ENCODE assay signal across 24 cellular contexts in genomic region chr2:226208726-226209125, GRCh38.
A peak's percentile ranks its signal among the peaks of the same experiment; 100 is the strongest.
DNase-seq lines count a peak whose midpoint lies in the region; ATAC-seq, FAIRE-seq and TF ChIP-seq lines count a peak whose summit lies in the region.
"Had no signal": no experiment of that assay in that cellular context is flagged by ENCODE, and none has a peak within 500 bp of the region (broad histone marks: within the 10 kb centered on the region; RNA-seq: fewer than 3 reads in every experiment).

No MANE protein-coding gene starts in this region.

- peak overlapping the region; percentile 21; the same call in 1 of the 2 replicates for H3K14ac ChIP-seq in IMR-90 (replicated peaks; ENCODE audit: low read depth, low read length)

- H2AK9ac ChIP-seq in IMR-90 (replicated peaks; ENCODE audit: low read depth, low read length, poor library complexity): no peak overlapping the region

- H3F3A ChIP-seq in smooth muscle cell (ENCODE audit: low read depth): no peaks in the 10 kb centered on the region

- H3K79me1 ChIP-seq in IMR-90 (ENCODE audit: low read depth in 1 of 2, low read length in 2 of 2): peaks cover 3 to 4% of the 10 kb centered on the region in 2 experiments; a peak in 1 of 4 replicates

- no peaks in the 10 kb centered on the region for H3K9me3 ChIP-seq in IMR-90 (ENCODE audit: control insufficient read depth, insufficient read depth, low read length)
- no peaks in the 10 kb centered on the region for H3K9me3 ChIP-seq in astrocyte (ENCODE audit: insufficient read depth, low read depth, low read length)
- no peaks in the 10 kb centered on the region for H3K9me3 ChIP-seq in smooth muscle cell (replicated peaks; ENCODE audit: low read depth)
- no peaks in the 10 kb centered on the region for H3K9me3 ChIP-seq in ascending aorta
- H3K9me3 ChIP-seq: Peyer's patch, SJCRH30, transverse colon had no signal

- no CpG with 5 or more reads among the region's 2 CpGs for WGBS in IMR-90 (ENCODE audit: extremely low coverage in 2 of 2, insufficient read length in 1 of 2), 2 experiments
- WGBS in smooth muscle cell (ENCODE audit: low lambda C conversion rate): 24% methylated on average over 2 of the region's 2 CpGs

- H3K36me3 Mint-ChIP-seq in astrocyte (ENCODE audit: low read depth, unreplicated experiment): no peaks in the 10 kb centered on the region
- no peaks in the 10 kb centered on the region for H3K36me3 Mint-ChIP-seq in stimulated activated memory B cell treated with anti-CD40 and anti-IgM and Interleukin-4, amounts not matched to agents 10 μg/mL and 1 μg/mL and 100 μg/mL, for 72 hours
- H3K36me3 Mint-ChIP-seq: memory B cell had no signal

- peaks cover 9% of the 10 kb centered on the region for H3K4me1 Mint-ChIP-seq in astrocyte (ENCODE audit: low read depth, unreplicated experiment)
- H3K4me1 Mint-ChIP-seq in stimulated activated memory B cell treated with anti-CD40 and anti-IgM and Interleukin-4, amounts not matched to agents 10 μg/mL and 1 μg/mL and 100 μg/mL, for 72 hours: no peaks in the 10 kb centered on the region
- H3K4me1 Mint-ChIP-seq: activated CD4-positive, alpha-beta T cell treated with anti-CD3 and anti-CD28 coated beads, Interleukin-2, amount 10 ng/mL, durations not matched to agents 24 days and 14 days; memory B cell; stimulated activated naive CD8-positive, alpha-beta T cell treated with anti-CD3 and anti-CD28 coated beads, Interleukin-15, amount 100 ng/mL, for 72 hours; T-helper 17 cell had no signal

- TF ChIP-seq CTCF in IMR-90 (conservative IDR thresholded peaks at IDR 0.05; ENCODE audit: low read depth, low read length): no peak
- TF ChIP-seq CTCF in astrocyte (IDR thresholded peaks at IDR 0.05; ENCODE audit: insufficient read depth, low read depth, low read length): no peak
- TF ChIP-seq CTCF in fibroblast of pulmonary artery (IDR thresholded peaks at IDR 0.05; ENCODE audit: low read length, missing control alignments): no peak
- TF ChIP-seq CTCF in smooth muscle cell (IDR thresholded peaks at IDR 0.05; ENCODE audit: borderline replicate concordance, insufficient read depth, poor library complexity, severe bottlenecking): no peak
- TF ChIP-seq CTCF in ascending aorta (IDR thresholded peaks at IDR 0.05): no peak

- no TSS peak for BruUV-seq in IMR-90 (replicated peaks; lab: Mats Ljungman, UMichigan)

- H3K4me2 ChIP-seq in IMR-90 (ENCODE audit: low read depth, low read length) (peak overlapping the region; percentile 29; the same call in 1 of the 2 replicates), astrocyte (ENCODE audit: low read length) (no peak overlapping the region), smooth muscle cell (no peak overlapping the region)

- peak overlapping the region; percentile 63; the same call in 1 of the 2 replicates for H3K4ac ChIP-seq in IMR-90 (ENCODE audit: low read depth, low read length)

- CTCF ChIA-PET in IMR-90 (lab: Yijun Ruan, JAX): no interaction called here

- no peaks in the 10 kb centered on the region for H3K9me3 Mint-ChIP-seq in astrocyte (ENCODE audit: unreplicated experiment)
- no peaks in the 10 kb centered on the region for H3K9me3 Mint-ChIP-seq in stimulated activated memory B cell treated with anti-CD40 and anti-IgM and Interleukin-4, amounts not matched to agents 10 μg/mL and 1 μg/mL and 100 μg/mL, for 72 hours
- H3K9me3 Mint-ChIP-seq: activated CD4-positive, alpha-beta T cell treated with anti-CD3 and anti-CD28 coated beads, Interleukin-2, amount 10 ng/mL, durations not matched to agents 24 days and 14 days; memory B cell; stimulated activated naive CD8-positive, alpha-beta T cell treated with anti-CD3 and anti-CD28 coated beads, Interleukin-15, amount 100 ng/mL, for 72 hours had no signal

- H3K4me3 ChIP-seq in IMR-90 (ENCODE audit: insufficient read depth, low read depth, low read length) (no peak overlapping the region), astrocyte (ENCODE audit: insufficient read depth, low read depth, low read length) (no peak overlapping the region), fibroblast of pulmonary artery (replicated peaks; ENCODE audit: low read depth, low read length) (no peak overlapping the region), smooth muscle cell (no peak overlapping the region), ascending aorta (no peak overlapping the region)
- H3K4me3 ChIP-seq: Peyer's patch, SJCRH30, transverse colon had no signal

- no peaks in the 10 kb centered on the region for H3K9me1 ChIP-seq in IMR-90 (ENCODE audit: insufficient read depth, low read length)

- H4K5ac ChIP-seq in IMR-90 (ENCODE audit: low read depth, low read length): peak overlapping the region; percentile 95; the same call in 1 of the 2 replicates

- peak overlapping the region; percentile 35; the same call in 1 of the 3 replicates for H2BK15ac ChIP-seq in IMR-90 (ENCODE audit: low read depth, low read length)

- intact Hi-C loops in IMR-90 (cut with micrococcal nuclease): no loop called here
- intact Hi-C loops in ascending aorta (cut with DNase I): no loop called here

- in situ Hi-C loops in IMR-90 (cut with MboI; ENCODE audit: low sequenced_read_pairs): no loop called here

- no peak for TF ChIP-seq POLR2A in IMR-90 (IDR thresholded peaks at IDR 0.05; ENCODE audit: low read depth, low read length)

- H3K27me3 ChIP-seq in IMR-90 (ENCODE audit: control insufficient read depth, insufficient read depth, low read length) (no peaks in the 10 kb centered on the region), astrocyte (ENCODE audit: insufficient read depth, low read length) (no peaks in the 10 kb centered on the region), smooth muscle cell (ENCODE audit: low read depth) (no peaks in the 10 kb centered on the region), ascending aorta (no peaks in the 10 kb centered on the region)
- H3K27me3 ChIP-seq: Peyer's patch, SJCRH30, transverse colon had no signal

- no peak overlapping the region for H3K23ac ChIP-seq in IMR-90 (ENCODE audit: low read depth, low read length)

- DNase-seq in IMR-90 (peak; percentile 68), astrocyte (ENCODE audit: low read depth) (peak; percentile 45), fibroblast of pulmonary artery (ENCODE audit: low read depth) (peak; percentile 79), smooth muscle cell (lab: John Stamatoyannopoulos, UW; ENCODE audit: unreplicated experiment) (no peak), DMS53 treated with DMSO at 0.1 percent for 48 hours (lab: John Stamatoyannopoulos, UW; ENCODE audit: unreplicated experiment) (no peak), ascending aorta (ENCODE audit: low spot score in 2 of 2) (no peak)
- DNase-seq: activated CD4-positive, alpha-beta T cell treated with anti-CD3 and anti-CD28 coated beads, Interleukin-2, amount 10 ng/mL, durations not matched to agents 24 days and 14 days; DMS53; left cardiac atrium; NCI-H1417; NCI-H510A treated with DMSO at 0.1 percent for 48 hours; occipital lobe; Peyer's patch; SJCRH30; stimulated activated CD4-positive, alpha-beta T cell treated with anti-CD3 and anti-CD28 coated beads, Interleukin-12 subunit alpha, Interleukin-12 subunit beta, amount 100 ng/mL, for 4 hours; stimulated activated CD4-positive, alpha-beta T cell treated with anti-CD3 and anti-CD28 coated beads, Interleukin-4, amount 100 ng/mL, for 4 hours; stimulated activated naive CD8-positive, alpha-beta T cell treated with anti-CD3 and anti-CD28 coated beads, Interleukin-15, amount 100 ng/mL, for 72 hours; T-helper 17 cell; transverse colon had no signal

- H2AK5ac ChIP-seq in IMR-90 (ENCODE audit: low read depth, low read length): no peak overlapping the region

- H2BK5ac ChIP-seq in IMR-90 (ENCODE audit: low read depth, low read length, poor library complexity, severe bottlenecking): peak overlapping the region; percentile 81

- TF ChIP-seq RAD21 in IMR-90 (IDR thresholded peaks at IDR 0.05; ENCODE audit: low read length): no peak

- H3K79me2 ChIP-seq in astrocyte (ENCODE audit: insufficient read depth, low read length) (no peaks in the 10 kb centered on the region), smooth muscle cell (ENCODE audit: low read depth) (no peaks in the 10 kb centered on the region)

- peak overlapping the region in 1 of 2 experiments; percentile 74; a peak in 2 of 4 replicates for H4K8ac ChIP-seq in IMR-90 (ENCODE audit: low read depth in 2 of 2, low read length in 2 of 2)

- peak overlapping the region; percentile 35 for H2AFZ ChIP-seq in IMR-90 (replicated peaks; ENCODE audit: low read length, poor library complexity)
- peak overlapping the region; percentile 36 for H2AFZ ChIP-seq in astrocyte (ENCODE audit: low read depth, low read length)
- peak overlapping the region; percentile 78 for H2AFZ ChIP-seq in smooth muscle cell (ENCODE audit: low read depth)

- peak overlapping the region; percentile 70 for H2BK120ac ChIP-seq in IMR-90 (ENCODE audit: low read depth, low read length)

- no peak for FAIRE-seq in astrocyte (lab: Jason Lieb, UNC)
- FAIRE-seq: endothelial cell of umbilical vein had no signal

- H3K36me3 ChIP-seq in IMR-90 (ENCODE audit: control insufficient read depth, insufficient read depth, low read length) (no peaks in the 10 kb centered on the region), astrocyte (ENCODE audit: insufficient read depth, low read length) (no peaks in the 10 kb centered on the region), smooth muscle cell (ENCODE audit: low read depth) (no peaks in the 10 kb centered on the region), ascending aorta (no peaks in the 10 kb centered on the region)
- H3K36me3 ChIP-seq: Peyer's patch, SJCRH30, transverse colon had no signal

- dilution Hi-C loops in IMR-90 (cut with HindIII; ENCODE audit: low sequenced_read_pairs, unreplicated experiment): no loop called here

- H3K18ac ChIP-seq in IMR-90 (ENCODE audit: low read depth, low read length): peak overlapping the region; percentile 95

- no peak overlapping the region; the same call in 1 of the 2 replicates for H3K56ac ChIP-seq in IMR-90 (ENCODE audit: extremely low read depth, insufficient read depth, low read length)

- H3K27me3 Mint-ChIP-seq in astrocyte (ENCODE audit: low read depth, unreplicated experiment): no peaks in the 10 kb centered on the region
- peaks cover 11% of the 10 kb centered on the region for H3K27me3 Mint-ChIP-seq in stimulated activated memory B cell treated with anti-CD40 and anti-IgM and Interleukin-4, amounts not matched to agents 10 μg/mL and 1 μg/mL and 100 μg/mL, for 72 hours
- H3K27me3 Mint-ChIP-seq: memory B cell; stimulated activated naive CD8-positive, alpha-beta T cell treated with anti-CD3 and anti-CD28 coated beads, Interleukin-15, amount 100 ng/mL, for 72 hours had no signal

- H3K4me1 ChIP-seq in IMR-90 (ENCODE audit: control insufficient read depth, insufficient read depth, low read length) (peaks cover 11% of the 10 kb centered on the region), astrocyte (ENCODE audit: insufficient read depth, low read length) (peaks cover 7% of the 10 kb centered on the region), smooth muscle cell (ENCODE audit: low read depth) (no peaks in the 10 kb centered on the region), ascending aorta (no peaks in the 10 kb centered on the region)
- H3K4me1 ChIP-seq: Peyer's patch had no signal

- peak overlapping the region; percentile 44 for H2BK20ac ChIP-seq in IMR-90 (ENCODE audit: low read depth, low read length)

- no peak overlapping the region for H3K27ac ChIP-seq in IMR-90 (ENCODE audit: insufficient read depth, low read length)
- no peak overlapping the region for H3K27ac ChIP-seq in astrocyte (ENCODE audit: low read depth, low read length)
- no peak overlapping the region for H3K27ac ChIP-seq in smooth muscle cell (ENCODE audit: low read depth)
- no peak overlapping the region for H3K27ac ChIP-seq in ascending aorta
- H3K27ac ChIP-seq: Peyer's patch, SJCRH30, transverse colon, VCaP had no signal

- peak; percentile 96 for ATAC-seq in IMR-90 (ENCODE audit: low read depth)
- ATAC-seq in HG02623 (IDR thresholded peaks at IDR 0.05; ENCODE audit: unreplicated experiment): no peak
- no peak for ATAC-seq in stimulated activated memory B cell treated with anti-CD40 and anti-IgM and Interleukin-4, amounts not matched to agents 10 μg/mL and 1 μg/mL and 100 μg/mL, for 72 hours
- ATAC-seq: left cardiac atrium; stimulated activated naive CD8-positive, alpha-beta T cell treated with anti-CD3 and anti-CD28 coated beads, Interleukin-15, amount 100 ng/mL, for 72 hours; T-helper 17 cell had no signal

- H4K91ac ChIP-seq in IMR-90 (ENCODE audit: insufficient read depth, low read depth, low read length): 0 out of 2 replicates have a peak overlapping the region, but pooled peaks have one; percentile 12

- H3K9ac ChIP-seq in IMR-90 (ENCODE audit: low read depth, low read length) (no peak overlapping the region), astrocyte (ENCODE audit: low read length) (no peak overlapping the region), smooth muscle cell (ENCODE audit: low read depth) (no peak overlapping the region)

- no peaks in the 10 kb centered on the region for H4K20me1 ChIP-seq in IMR-90 (ENCODE audit: insufficient read depth, low read length)
- no peaks in the 10 kb centered on the region for H4K20me1 ChIP-seq in astrocyte (ENCODE audit: insufficient read depth, low read length)
- H4K20me1 ChIP-seq in smooth muscle cell (ENCODE audit: low read depth): no peaks in the 10 kb centered on the region

- peak overlapping the region; percentile 17 for H3K27ac Mint-ChIP-seq in astrocyte (ENCODE audit: unreplicated experiment)
- no peak overlapping the region for H3K27ac Mint-ChIP-seq in stimulated activated memory B cell treated with anti-CD40 and anti-IgM and Interleukin-4, amounts not matched to agents 10 μg/mL and 1 μg/mL and 100 μg/mL, for 72 hours
- H3K27ac Mint-ChIP-seq: activated CD4-positive, alpha-beta T cell treated with anti-CD3 and anti-CD28 coated beads, Interleukin-2, amount 10 ng/mL, durations not matched to agents 24 days and 14 days; memory B cell; stimulated activated naive CD8-positive, alpha-beta T cell treated with anti-CD3 and anti-CD28 coated beads, Interleukin-15, amount 100 ng/mL, for 72 hours; T-helper 17 cell had no signal

- no peak overlapping the region for H3K4me3 Mint-ChIP-seq in astrocyte (ENCODE audit: unreplicated experiment)
- no peak overlapping the region for H3K4me3 Mint-ChIP-seq in stimulated activated memory B cell treated with anti-CD40 and anti-IgM and Interleukin-4, amounts not matched to agents 10 μg/mL and 1 μg/mL and 100 μg/mL, for 72 hours
- H3K4me3 Mint-ChIP-seq: activated CD4-positive, alpha-beta T cell treated with anti-CD3 and anti-CD28 coated beads, Interleukin-2, amount 10 ng/mL, durations not matched to agents 24 days and 14 days; memory B cell; stimulated activated naive CD8-positive, alpha-beta T cell treated with anti-CD3 and anti-CD28 coated beads, Interleukin-15, amount 100 ng/mL, for 72 hours; T-helper 17 cell had no signal

- POLR2A ChIA-PET in IMR-90 (lab: Charles Lee; ENCODE audit: unreplicated experiment): no interaction called here

Comparison
In these comparisons a context has a peak if more than half of its experiments do, and no peak if none do; other contexts are left out.
1. DNase-seq: peak in IMR-90 (single experiment), astrocyte (single experiment) and fibroblast of pulmonary artery (single experiment); none in smooth muscle cell (single experiment), DMS53 treated with DMSO at 0.1 percent for 48 hours (single experiment) and ascending aorta (0 of 2).
2. Peak in every context shown above with its lines, with median percentiles within 50 percentile points of each other: H2AFZ ChIP-seq.